8 cellular contexts compared by ENCODE assay signal in the genomic region with DNA sequence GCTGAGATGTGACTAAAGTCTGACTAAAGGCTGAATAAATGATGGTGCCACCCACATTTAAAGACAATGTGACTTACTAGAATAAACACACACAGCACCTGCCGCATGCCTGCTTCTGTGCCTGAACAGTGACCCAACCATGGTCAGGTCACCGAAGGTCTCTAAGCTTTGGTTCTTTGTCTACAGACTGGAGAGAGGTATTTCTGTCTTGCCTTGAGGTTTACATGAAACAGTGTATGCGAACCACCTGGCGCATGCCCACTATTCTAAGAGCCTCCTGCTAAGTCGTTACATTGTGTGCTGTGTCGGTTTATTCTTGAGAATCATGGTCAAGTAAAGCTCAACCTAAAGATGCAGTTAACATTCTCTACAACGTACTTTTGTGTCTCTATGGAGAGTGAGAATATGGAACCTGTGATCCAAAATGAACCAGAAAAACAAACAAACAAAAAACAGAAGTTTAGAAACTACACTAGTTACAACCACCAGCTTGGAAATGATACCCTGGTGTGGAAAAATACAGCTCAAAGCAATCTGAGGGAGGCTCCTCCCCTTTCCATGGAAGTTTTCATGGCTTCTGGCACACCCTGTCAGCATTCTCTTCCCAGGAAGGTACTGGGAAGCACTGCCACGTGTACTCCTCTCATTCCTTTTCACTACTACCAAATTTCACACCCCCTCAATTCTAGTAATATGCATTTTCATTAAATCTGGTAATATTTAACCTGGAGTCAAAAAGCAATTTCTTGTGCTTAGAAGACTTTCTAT. TPM values are rescaled to one million over a fixed set of nuclear protein-coding genes. Genes with fewer than 3 reads are reported as not detected.
DNase-seq lines count a peak whose midpoint lies in the region; ATAC-seq, FAIRE-seq and TF ChIP-seq lines count a peak whose summit lies in the region.

No MANE protein-coding gene starts in this region.

- no peaks in the 10 kb centered on the region for H3K27me3 Mint-ChIP-seq in activated T-helper 1 cell treated with anti-CD3 and anti-CD28 coated beads, Interleukin-12 subunit alpha, Interleukin-12 subunit beta, Interleukin-2, Interleukin-4 antibody, amounts not matched to agents 30 ng/mL and 10 ng/mL and 1 ng/mL, durations not matched to agents 14 hours and 24 hours and 36 hours (ENCODE audit: insufficient read depth)
- no peaks in the 10 kb centered on the region for H3K27me3 Mint-ChIP-seq in natural killer cell (ENCODE audit: low read depth in 2 of 2)

- intact Hi-C loops in activated T-helper 1 cell treated with anti-CD3 and anti-CD28 coated beads, Interleukin-12 subunit alpha, Interleukin-12 subunit beta, Interleukin-2, Interleukin-4 antibody, amounts not matched to agents 30 ng/mL and 10 ng/mL and 1 ng/mL, durations not matched to agents 14 hours and 24 hours and 36 hours (cut with micrococcal nuclease), result loop anchor here (2.0 to 5.0 kb wide), 4 partner anchors 64 to 535 kb away; a partner anchor contains a TSS
- intact Hi-C loops in natural killer cell (cut with micrococcal nuclease) (loop anchor here (10.0 kb wide), 1 partner anchor 432 kb away; a partner anchor contains a TSS), posterior vena cava (cut with DNase I) (no loop called here)

- ATAC-seq in GM21786 (IDR thresholded peaks at IDR 0.05; ENCODE audit: unreplicated experiment), result peak; percentile 18
- no peak for ATAC-seq in natural killer cell

- peak; percentile 55 for TF ChIP-seq POLR2A in GM12892 (IDR thresholded peaks at IDR 0.05; ENCODE audit: low read depth, low read length)

- peaks cover 35% of the 10 kb centered on the region for H3K36me3 Mint-ChIP-seq in activated T-helper 1 cell treated with anti-CD3 and anti-CD28 coated beads, Interleukin-12 subunit alpha, Interleukin-12 subunit beta, Interleukin-2, Interleukin-4 antibody, amounts not matched to agents 30 ng/mL and 10 ng/mL and 1 ng/mL, durations not matched to agents 14 hours and 24 hours and 36 hours (ENCODE audit: low read depth)
- no peaks in the 10 kb centered on the region for H3K36me3 Mint-ChIP-seq in natural killer cell

- no peaks in the 10 kb centered on the region for H3K9me3 Mint-ChIP-seq in activated T-helper 1 cell treated with anti-CD3 and anti-CD28 coated beads, Interleukin-12 subunit alpha, Interleukin-12 subunit beta, Interleukin-2, Interleukin-4 antibody, amounts not matched to agents 30 ng/mL and 10 ng/mL and 1 ng/mL, durations not matched to agents 14 hours and 24 hours and 36 hours
- no peaks in the 10 kb centered on the region for H3K9me3 Mint-ChIP-seq in natural killer cell

- H3K4me3 Mint-ChIP-seq in activated T-helper 1 cell treated with anti-CD3 and anti-CD28 coated beads, Interleukin-12 subunit alpha, Interleukin-12 subunit beta, Interleukin-2, Interleukin-4 antibody, amounts not matched to agents 30 ng/mL and 10 ng/mL and 1 ng/mL, durations not matched to agents 14 hours and 24 hours and 36 hours, result peak overlapping the region; percentile 75
- H3K4me3 Mint-ChIP-seq in natural killer cell, result peak overlapping the region; percentile 80

- peak overlapping the region; percentile 98 for H3K27ac Mint-ChIP-seq in activated T-helper 1 cell treated with anti-CD3 and anti-CD28 coated beads, Interleukin-12 subunit alpha, Interleukin-12 subunit beta, Interleukin-2, Interleukin-4 antibody, amounts not matched to agents 30 ng/mL and 10 ng/mL and 1 ng/mL, durations not matched to agents 14 hours and 24 hours and 36 hours
- peak overlapping the region; percentile 89 to 90 for H3K27ac Mint-ChIP-seq in natural killer cell

- DNase-seq in GM12892 (ENCODE audit: insufficient read length) (no peak), natural killer cell (no peak), DMS153 (lab: John Stamatoyannopoulos, UW) (no peak), NCI-H345 (lab: John Stamatoyannopoulos, UW) (no peak), LoVo (ENCODE audit: low spot score) (no peak), posterior vena cava (ENCODE audit: low spot score) (no peak)
- DNase-seq in activated T-helper 1 cell treated with anti-CD3 and anti-CD28 coated beads, Interleukin-12 subunit alpha, Interleukin-12 subunit beta, Interleukin-2, Interleukin-4 antibody, amounts not matched to agents 30 ng/mL and 10 ng/mL and 1 ng/mL, durations not matched to agents 14 hours and 24 hours and 36 hours (ENCODE audit: low spot score), result no peak

- peaks cover 80% of the 10 kb centered on the region for H3K4me1 Mint-ChIP-seq in activated T-helper 1 cell treated with anti-CD3 and anti-CD28 coated beads, Interleukin-12 subunit alpha, Interleukin-12 subunit beta, Interleukin-2, Interleukin-4 antibody, amounts not matched to agents 30 ng/mL and 10 ng/mL and 1 ng/mL, durations not matched to agents 14 hours and 24 hours and 36 hours (ENCODE audit: low read depth)
- H3K4me1 Mint-ChIP-seq in natural killer cell, result peaks cover 77 to 81% of the 10 kb centered on the region in 2 donors

- FAIRE-seq in GM12892 (lab: Jason Lieb, UNC), result peak; percentile 95

- TF ChIP-seq CTCF in natural killer cell (IDR thresholded peaks at IDR 0.05), result no peak

RNA-seq across cellular contexts. Expression of a gene that starts 40.0 kb away (rescaled TPM):
- polyA plus RNA-seq in GM12892 (2012; ENCODE audit: missing spikeins), result 210 TPM
- total RNA-seq in activated T-helper 1 cell treated with anti-CD3 and anti-CD28 coated beads, Interleukin-12 subunit alpha, Interleukin-12 subunit beta, Interleukin-2, Interleukin-4 antibody, amounts not matched to agents 30 ng/mL and 10 ng/mL and 1 ng/mL, durations not matched to agents 14 hours and 24 hours and 36 hours, result 96.3 and 102 TPM in 2 replicates
- total RNA-seq in natural killer cell, result 100 to 1,000 TPM in 2 of 3 donors, 10 to 100 TPM in 1; 79.3 to 115 (median 110) TPM
- total RNA-seq in posterior vena cava, result 10 to 100 TPM; 47.4 to 56.7 TPM

Comparison
In these comparisons a context has a peak if more than half of its experiments do, and no peak if none do; other contexts are left out.
1. intact Hi-C loops: an anchor here in activated T-helper 1 cell treated with anti-CD3 and anti-CD28 coated beads, Interleukin-12 subunit alpha, Interleukin-12 subunit beta, Interleukin-2, Interleukin-4 antibody, amounts not matched to agents 30 ng/mL and 10 ng/mL and 1 ng/mL, durations not matched to agents 14 hours and 24 hours and 36 hours (2.0 to 5.0 kb wide) and natural killer cell (10.0 kb wide); none called in posterior vena cava.